ENCODE assay signal across 11 cellular contexts in the genomic region with DNA sequence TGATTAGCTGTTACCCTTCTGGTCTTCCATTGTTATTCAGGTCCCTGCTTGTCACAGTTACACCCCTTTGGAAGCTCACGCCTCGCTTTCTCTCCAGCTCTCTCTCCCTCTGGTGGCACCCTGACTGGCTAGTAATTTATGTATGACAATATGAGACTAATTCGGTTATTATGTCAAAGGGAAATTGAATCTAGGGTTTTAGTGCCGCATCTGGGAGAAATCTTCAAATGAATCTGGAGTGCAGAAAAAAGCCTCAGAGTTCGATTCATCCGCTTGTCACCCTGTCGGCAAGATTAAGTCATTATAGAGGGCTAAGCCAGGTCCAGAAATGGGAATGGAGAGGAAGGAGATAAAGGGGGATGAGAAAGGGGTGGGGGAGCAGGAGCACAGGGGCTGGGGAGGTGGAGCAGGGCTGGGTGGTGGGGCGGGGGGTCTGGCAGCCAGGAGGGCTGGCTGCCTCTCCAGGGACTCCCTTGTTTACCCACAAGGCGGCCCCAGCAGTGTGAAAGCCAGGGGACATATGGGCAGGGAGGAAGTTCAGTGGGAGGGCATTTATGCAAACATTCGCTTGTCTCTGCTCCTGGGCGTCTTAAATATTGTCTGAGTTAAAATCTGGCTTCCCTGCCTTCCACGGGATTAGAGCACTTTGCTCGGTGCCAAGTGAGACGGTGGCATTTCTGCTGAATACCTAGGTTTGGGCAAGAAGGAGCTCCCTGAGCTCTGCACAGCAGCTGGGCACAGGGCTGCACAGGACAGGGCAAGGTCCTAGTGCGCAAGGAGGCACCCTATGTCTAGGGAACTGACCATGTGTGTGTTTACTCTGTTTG.
DNase-seq lines count a peak whose midpoint lies in the region; ATAC-seq and TF ChIP-seq lines count a peak whose summit lies in the region.
"Had no signal": no experiment of that assay in that cellular context is flagged by ENCODE, and none has a peak within 500 bp of the region (broad histone marks: within the 10 kb centered on the region; RNA-seq: fewer than 3 reads in every experiment).

No MANE protein-coding gene starts in this region.

- no peak overlapping the region for H3K4me3 ChIP-seq in BLaER1 treated with 17β-estradiol and CSF1 and Interleukin-3, amounts not matched to agents 10 nM and 100 nM
- H3K4me3 ChIP-seq in SK-N-SH (ENCODE audit: low read depth in 2 of 2, low read length in 1 of 2), result no peak overlapping the region
- no peak overlapping the region for H3K4me3 ChIP-seq in vagina

- H3K36me3 ChIP-seq in BLaER1 treated with 17β-estradiol and CSF1 and Interleukin-3, amounts not matched to agents 10 nM and 100 nM, result no peaks in the 10 kb centered on the region
- H3K36me3 ChIP-seq in SK-N-SH (replicated peaks in 1 of 2; ENCODE audit: control insufficient read depth in 1 of 2, insufficient read depth in 2 of 2, low read length in 1 of 2) (no peaks in the 10 kb centered on the region), vagina (no peaks in the 10 kb centered on the region)

- peaks cover 6 to 63% (median 42%) of the 10 kb centered on the region in 10 experiments; a peak in 19 of 20 replicates for H3K4me1 ChIP-seq in BLaER1 treated with 17β-estradiol and CSF1 and Interleukin-3, amounts not matched to agents 10 nM and 100 nM
- H3K4me1 ChIP-seq in SK-N-SH (ENCODE audit: control insufficient read depth in 1 of 2, insufficient read depth in 2 of 2, low read depth in 1 of 2, low read length in 1 of 2), result peaks cover 0 to 73% of the 10 kb centered on the region in 2 experiments; a peak in 2 of 4 replicates
- no peaks in the 10 kb centered on the region for H3K4me1 ChIP-seq in vagina

- WGBS in SK-N-SH (ENCODE audit: low lambda C conversion rate), result 9% methylated on average over 14 of the region's 15 CpGs

- POLR2A ChIA-PET in SK-N-SH (lab: Yijun Ruan, JAX), result interaction anchor here (0.6 to 3.4 kb wide), 23 partner anchors 16 to 237 kb away, joined by 3 to 75 read pairs (median 5); a partner anchor contains a TSS

- peak; percentile 57 for TF ChIP-seq RAD21 in SK-N-SH (IDR thresholded peaks at IDR 0.05; ENCODE audit: low read length)

- 0 out of 22 replicates have a peak overlapping the region, but pooled peaks of 1 of the 11 experiments have one; percentile 28 for H3K27ac ChIP-seq in BLaER1 treated with 17β-estradiol and CSF1 and Interleukin-3, amounts not matched to agents 10 nM and 100 nM
- H3K27ac ChIP-seq in SK-N-SH (ENCODE audit: low read depth in 2 of 2, low read length in 1 of 2) (peak overlapping the region in 1 of 2 experiments; percentile 99; a peak in 2 of 4 replicates), vagina (no peak overlapping the region)

- H3K79me2 ChIP-seq in SK-N-SH (ENCODE audit: insufficient read depth), result no peaks in the 10 kb centered on the region

- peak overlapping the region; percentile 20 to 91 (median 73); a peak in 20 of 22 replicates for H3K4me2 ChIP-seq in BLaER1 treated with 17β-estradiol and CSF1 and Interleukin-3, amounts not matched to agents 10 nM and 100 nM
- no peak overlapping the region for H3K4me2 ChIP-seq in SK-N-SH

- TF ChIP-seq EP300 in SK-N-SH (IDR thresholded peaks at IDR 0.05; ENCODE audit: borderline replicate concordance in 1 of 2, low read depth in 1 of 2, low read length in 1 of 2), result peak in 1 of 2 experiments; percentile 94; a peak in 1 of 4 replicates

- TF ChIP-seq POLR2A in vagina (IDR thresholded peaks at IDR 0.05), result no peak

- no peaks in the 10 kb centered on the region for H3K9me2 ChIP-seq in SK-N-SH

- peak; percentile 27 for ATAC-seq in left colon
- no peak for ATAC-seq in GM21737 (IDR thresholded peaks at IDR 0.05; ENCODE audit: unreplicated experiment)
- no peak for ATAC-seq in HG02759 (IDR thresholded peaks at IDR 0.05; ENCODE audit: unreplicated experiment)
- ATAC-seq: activated T-cell treated with anti-CD3 and anti-CD28 coated beads, Interleukin-2, amount 50 U/mL, for 72 hours had no signal

- DNase-seq in NCI-H1092 treated with DMSO at 0.1 percent for 48 hours (lab: John Stamatoyannopoulos, UW), result peak; percentile 83
- peak; percentile 86 for DNase-seq in SK-N-SH
- peak; percentile 43 to 57 for DNase-seq in left colon
- DNase-seq in vagina (ENCODE audit: extremely low spot score in 2 of 2), result no peak
- no peak for DNase-seq in activated CD4-positive, alpha-beta T cell treated with anti-CD3 and anti-CD28 coated beads, Interleukin-2, amount 50 U/mL, for 4 hours
- DNase-seq: activated T-cell treated with anti-CD3 and anti-CD28 coated beads, Interleukin-2, amount 50 U/mL, for 72 hours; effector CD8-positive, alpha-beta T cell; IMR-90 had no signal

- CTCF ChIA-PET in SK-N-SH (lab: Yijun Ruan, JAX), result interaction anchor here (0.6 to 5.2 kb wide), 55 partner anchors 11 to 432 kb away, joined by 3 to 83 read pairs (median 4); a partner anchor contains a TSS

- no peaks in the 10 kb centered on the region for H3K9me3 ChIP-seq in BLaER1 treated with 17β-estradiol and CSF1 and Interleukin-3, amounts not matched to agents 10 nM and 100 nM (replicated peaks in 1 of 11)
- H3K9me3 ChIP-seq in SK-N-SH, result no peaks in the 10 kb centered on the region
- no peaks in the 10 kb centered on the region for H3K9me3 ChIP-seq in vagina

- peak overlapping the region in 3 of 11 experiments; percentile 7 to 58 (median 33); a peak in 3 of 22 replicates for H3K9ac ChIP-seq in BLaER1 treated with 17β-estradiol and CSF1 and Interleukin-3, amounts not matched to agents 10 nM and 100 nM
- no peak overlapping the region for H3K9ac ChIP-seq in SK-N-SH

- TF ChIP-seq CTCF in SK-N-SH (IDR thresholded peaks at IDR 0.05), result no peak
- no peak for TF ChIP-seq CTCF in vagina (IDR thresholded peaks at IDR 0.05)

- H3F3A ChIP-seq in SK-N-SH (replicated peaks; ENCODE audit: insufficient read depth), result no peaks in the 10 kb centered on the region

- no peak overlapping the region for H2AFZ ChIP-seq in SK-N-SH (ENCODE audit: low read depth)

- H4K20me1 ChIP-seq in BLaER1 treated with 17β-estradiol and CSF1 and Interleukin-3, amounts not matched to agents 10 nM and 100 nM, result no peaks in the 10 kb centered on the region
- no peaks in the 10 kb centered on the region for H4K20me1 ChIP-seq in SK-N-SH (ENCODE audit: insufficient read depth)

- H3K27me3 ChIP-seq in BLaER1 treated with 17β-estradiol and CSF1 and Interleukin-3, amounts not matched to agents 10 nM and 100 nM, result no peaks in the 10 kb centered on the region
- peaks cover 16% of the 10 kb centered on the region; the same call in 1 of the 2 replicates for H3K27me3 ChIP-seq in SK-N-SH (ENCODE audit: insufficient read depth)
- no peaks in the 10 kb centered on the region for H3K27me3 ChIP-seq in vagina

- intact Hi-C loops in left colon (cut with DNase I, micrococcal nuclease), result no loop called here
- intact Hi-C loops in vagina (cut with DNase I), result no loop called here

TF ChIP-seq in SK-N-SH, 30 proteins besides CTCF, POLR2A, EP300 and RAD21:
- TF ChIP-seq GATA2 (CRISPR knock-in tag; IDR thresholded peaks at IDR 0.05) (peak; percentile 90), NRF1 (IDR thresholded peaks at IDR 0.05; ENCODE audit: low read depth, low read length) (no peak), SMC3 (IDR thresholded peaks at IDR 0.05; ENCODE audit: low read depth, low read length) (peak; percentile 52), FOXJ3 (CRISPR knock-in tag; IDR thresholded peaks at IDR 0.05) (peak; percentile 53), CHD2 (IDR thresholded peaks at IDR 0.05; ENCODE audit: low read length, partially characterized antibody) (peak; percentile 52), MXI1 (IDR thresholded peaks at IDR 0.05; ENCODE audit: low read depth, low read length) (peak; percentile 79)
- TF ChIP-seq, protein P1, sequence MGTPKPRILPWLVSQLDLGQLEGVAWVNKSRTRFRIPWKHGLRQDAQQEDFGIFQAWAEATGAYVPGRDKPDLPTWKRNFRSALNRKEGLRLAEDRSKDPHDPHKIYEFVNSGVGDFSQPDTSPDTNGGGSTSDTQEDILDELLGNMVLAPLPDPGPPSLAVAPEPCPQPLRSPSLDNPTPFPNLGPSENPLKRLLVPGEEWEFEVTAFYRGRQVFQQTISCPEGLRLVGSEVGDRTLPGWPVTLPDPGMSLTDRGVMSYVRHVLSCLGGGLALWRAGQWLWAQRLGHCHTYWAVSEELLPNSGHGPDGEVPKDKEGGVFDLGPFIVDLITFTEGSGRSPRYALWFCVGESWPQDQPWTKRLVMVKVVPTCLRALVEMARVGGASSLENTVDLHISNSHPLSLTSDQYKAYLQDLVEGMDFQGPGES (IDR thresholded peaks at IDR 0.05; ENCODE audit: low read depth, low read length), result no peak

Comparison
In these comparisons a context has a peak if more than half of its experiments do, and no peak if none do; other contexts are left out.
1. DNase-seq: peak in NCI-H1092 treated with DMSO at 0.1 percent for 48 hours (single experiment), SK-N-SH (single experiment) and left colon (2 of 2); none in vagina (0 of 2) and activated CD4-positive, alpha-beta T cell treated with anti-CD3 and anti-CD28 coated beads, Interleukin-2, amount 50 U/mL, for 4 hours (0 of 2).